In genomic region chr5:116361171-116361967, GRCh38 we compare ENCODE assay signal across 8 cellular contexts.
DNase-seq lines count a peak whose midpoint lies in the region; ATAC-seq and TF ChIP-seq lines count a peak whose summit lies in the region.

No MANE protein-coding gene starts in this region.

- H3K4me3 ChIP-seq in AG04449 (ENCODE audit: low read depth, low read length), result peak overlapping the region; percentile 27
- peak overlapping the region; percentile 41 for H3K4me3 ChIP-seq in fibroblast of pulmonary artery (replicated peaks; ENCODE audit: low read depth, low read length)
- peak overlapping the region; percentile 47 for H3K4me3 ChIP-seq in neural cell (ENCODE audit: low read length)

- no peaks in the 10 kb centered on the region for H3F3A ChIP-seq in neural cell (ENCODE audit: insufficient read depth, low read length, poor library complexity, severe bottlenecking)

- TF ChIP-seq CTCF in AG04449 (IDR thresholded peaks at IDR 0.05; ENCODE audit: insufficient read depth, low read length, missing control alignments), result peak; percentile 6
- peak; percentile 29 for TF ChIP-seq CTCF in fibroblast of pulmonary artery (IDR thresholded peaks at IDR 0.05; ENCODE audit: low read length, missing control alignments)
- no peak for TF ChIP-seq CTCF in neural cell (IDR thresholded peaks at IDR 0.05; ENCODE audit: poor library complexity, severe bottlenecking)

- H3K36me3 ChIP-seq in neural cell (ENCODE audit: insufficient read depth, low read length), result no peaks in the 10 kb centered on the region

- peaks cover 14% of the 10 kb centered on the region for H3K27me3 ChIP-seq in neural cell (ENCODE audit: insufficient read depth, low read depth, low read length)

- no peak overlapping the region for H3K27ac ChIP-seq in neural cell (ENCODE audit: low read length)

- H3K9me3 Mint-ChIP-seq in T-cell, result no peaks in the 10 kb centered on the region

- CTCF ChIA-PET in AG04449 (lab: Yijun Ruan, JAX) (interaction anchor here (1.2 kb wide), 1 partner anchor 14 kb away, joined by 3 read pairs; no protein-coding TSS in a partner anchor), T-cell (lab: Charles Lee) (no interaction called here)

- TF ChIP-seq RAD21 in neural cell (conservative IDR thresholded peaks at IDR 0.05), result no peak

- ATAC-seq in HG02870 (IDR thresholded peaks at IDR 0.05; ENCODE audit: unreplicated experiment) (no peak), T-cell (replicated peaks in 1 of 4) (no peak)

- H3K4me1 Mint-ChIP-seq in T-cell, result no peaks in the 10 kb centered on the region

- peaks cover 33% of the 10 kb centered on the region for H3K36me3 Mint-ChIP-seq in T-cell

- H2AFZ ChIP-seq in neural cell (ENCODE audit: low read depth, low read length), result peak overlapping the region; percentile 12

- no peaks in the 10 kb centered on the region for H3K27me3 Mint-ChIP-seq in T-cell

- no peaks in the 10 kb centered on the region for H4K20me1 ChIP-seq in neural cell (ENCODE audit: insufficient read depth)

- no peak overlapping the region for H3K4me3 Mint-ChIP-seq in T-cell

- H3K27ac Mint-ChIP-seq in T-cell, result no peak overlapping the region

- no peaks in the 10 kb centered on the region for H3K79me2 ChIP-seq in neural cell (replicated peaks; ENCODE audit: insufficient read depth, low read length)

- DNase-seq in AG04449 (ENCODE audit: low read depth, low spot score) (no peak), NCI-H345 (lab: John Stamatoyannopoulos, UW) (peak; percentile 70), fibroblast of pulmonary artery (ENCODE audit: low read depth) (peak; percentile 36), RKO (ENCODE audit: low spot score) (no peak), T-cell (no peak)
- DNase-seq in activated T-cell treated with anti-CD3 and anti-CD28 coated beads, Interleukin-2, amount 50 U/mL, for 48 hours, result no peak

- no peak overlapping the region for H3K4me2 ChIP-seq in neural cell (ENCODE audit: low read length)

- H3K9me3 ChIP-seq in neural cell (ENCODE audit: low read length), result no peaks in the 10 kb centered on the region

- no peak for TF ChIP-seq EP300 in neural cell (conservative IDR thresholded peaks at IDR 0.05; ENCODE audit: poor library complexity, severe bottlenecking)

- POLR2A ChIA-PET in AG04449 (lab: Yijun Ruan, JAX), result no interaction called here
- POLR2A ChIA-PET in T-cell (lab: Charles Lee), result no interaction called here

- no peaks in the 10 kb centered on the region for H3K9me2 ChIP-seq in neural cell (ENCODE audit: insufficient read depth, low read length)

- H3K9ac ChIP-seq in neural cell (ENCODE audit: low read length), result no peak overlapping the region

TF ChIP-seq in neural cell, 6 proteins besides CTCF, POLR2A, EP300 and RAD21:
- TF ChIP-seq REST (IDR thresholded peaks at IDR 0.05; ENCODE audit: borderline replicate concordance), result no peak
- no peak for TF ChIP-seq MXI1 (conservative IDR thresholded peaks at IDR 0.05; ENCODE audit: poor library complexity, severe bottlenecking)
- TF ChIP-seq SMC3 (conservative IDR thresholded peaks at IDR 0.05; ENCODE audit: poor library complexity), result no peak
- TF ChIP-seq POLR2AphosphoS5 (IDR thresholded peaks at IDR 0.05), result no peak
- no peak for TF ChIP-seq TAF1 (IDR thresholded peaks at IDR 0.05; ENCODE audit: low read depth)
- no peak for TF ChIP-seq EZH2 (IDR thresholded peaks at IDR 0.05; ENCODE audit: borderline replicate concordance, insufficient read depth, low read length, poor library complexity, severe bottlenecking)

Comparison
In these comparisons a context has a peak if more than half of its experiments do, and no peak if none do; other contexts are left out.
1. DNase-seq: peak in NCI-H345 (single experiment) and fibroblast of pulmonary artery (single experiment); none in AG04449 (single experiment), RKO (single experiment), T-cell (0 of 34) and activated T-cell treated with anti-CD3 and anti-CD28 coated beads, Interleukin-2, amount 50 U/mL, for 48 hours (0 of 2).
2. Peak in every context shown above with its lines, with median percentiles within 50 percentile points of each other: H3K4me3 ChIP-seq.